ENCODE assay signal across 35 cellular contexts in genomic region chr12:16300706-16301105, GRCh38. TPM values are rescaled to one million over a fixed set of nuclear protein-coding genes. Genes with fewer than 3 reads are reported as not detected.
DNase-seq lines count a peak whose midpoint lies in the region; ATAC-seq and TF ChIP-seq lines count a peak whose summit lies in the region.
"Had no signal": no experiment of that assay in that cellular context is flagged by ENCODE, and none has a peak within 500 bp of the region (broad histone marks: within the 10 kb centered on the region; RNA-seq: fewer than 3 reads in every experiment).

No MANE protein-coding gene starts in this region.

- POLR2A ChIA-PET in activated CD8-positive, alpha-beta T cell treated with anti-CD3 and anti-CD28 coated beads, Interleukin-2, amount 10 ng/mL, durations not matched to agents 7 days and 5 days (lab: Charles Lee): no interaction called here

- H4K20me1 ChIP-seq in neural progenitor cell (ENCODE audit: low read depth): no peaks in the 10 kb centered on the region

- H3F3A ChIP-seq in neural progenitor cell (ENCODE audit: low read depth): no peaks in the 10 kb centered on the region

- H3K9me3 Mint-ChIP-seq in neural progenitor cell: no peaks in the 10 kb centered on the region
- peaks cover 9% of the 10 kb centered on the region for H3K9me3 Mint-ChIP-seq in activated CD8-positive, alpha-beta T cell treated with anti-CD3 and anti-CD28 coated beads, Interleukin-2, amount 10 ng/mL, durations not matched to agents 7 days and 5 days (ENCODE audit: insufficient read depth)

- H3K9ac ChIP-seq in subcutaneous abdominal adipose tissue (ENCODE audit: low read length in 5 of 5): peak overlapping the region in 1 of 5 donors; percentile 32
- no peak overlapping the region for H3K9ac ChIP-seq in neural progenitor cell

- H3K27me3 ChIP-seq in right atrium auricular region (no peaks in the 10 kb centered on the region), subcutaneous abdominal adipose tissue (ENCODE audit: control insufficient read depth in 5 of 5, insufficient read depth in 4 of 5, low read length in 5 of 5) (no peaks in the 10 kb centered on the region), neural progenitor cell (no peaks in the 10 kb centered on the region)
- H3K27me3 ChIP-seq: BE2C, colonic mucosa, hepatocyte, suprapubic skin had no signal

- peak overlapping the region in 1 of 2 donors; percentile 64 for H3K27ac ChIP-seq in right atrium auricular region
- H3K27ac ChIP-seq in subcutaneous abdominal adipose tissue (ENCODE audit: low read depth, low read length): peak overlapping the region; percentile 83
- H3K27ac ChIP-seq in neural progenitor cell: no peak overlapping the region
- H3K27ac ChIP-seq: colonic mucosa, hepatocyte, suprapubic skin had no signal

- H3K36me3 ChIP-seq in right atrium auricular region (no peaks in the 10 kb centered on the region), subcutaneous abdominal adipose tissue (ENCODE audit: control insufficient read depth in 5 of 5, insufficient read depth in 5 of 5, low read length in 5 of 5) (no peaks in the 10 kb centered on the region), neural progenitor cell (no peaks in the 10 kb centered on the region)
- H3K36me3 ChIP-seq: BE2C, colonic mucosa, suprapubic skin had no signal

- H3K27me3 Mint-ChIP-seq in neural progenitor cell (ENCODE audit: insufficient read depth, low read depth): peaks cover 2% of the 10 kb centered on the region
- H3K27me3 Mint-ChIP-seq in activated CD8-positive, alpha-beta T cell treated with anti-CD3 and anti-CD28 coated beads, Interleukin-2, amount 10 ng/mL, durations not matched to agents 7 days and 5 days (ENCODE audit: low read depth): no peaks in the 10 kb centered on the region
- H3K27me3 Mint-ChIP-seq: activated CD4-positive, alpha-beta T cell treated with anti-CD3 and anti-CD28 coated beads for 36 hours; activated naive CD4-positive, alpha-beta T cell treated with anti-CD3 and anti-CD28 coated beads, Interleukin-2, amount 50 U/mL, for 24 hours; naive thymus-derived CD8-positive, alpha-beta T cell; stimulated activated naive B cell treated with anti-CD40 and anti-IgM and Interleukin-4, amounts not matched to agents 10 μg/mL and 1 μg/mL and 100 μg/mL, for 72 hours had no signal

- H3K4me1 Mint-ChIP-seq in neural progenitor cell: no peaks in the 10 kb centered on the region
- H3K4me1 Mint-ChIP-seq in activated CD8-positive, alpha-beta T cell treated with anti-CD3 and anti-CD28 coated beads, Interleukin-2, amount 10 ng/mL, durations not matched to agents 7 days and 5 days (ENCODE audit: low read depth): no peaks in the 10 kb centered on the region
- H3K4me1 Mint-ChIP-seq: activated CD4-positive, alpha-beta T cell treated with anti-CD3 and anti-CD28 coated beads for 36 hours; activated naive CD4-positive, alpha-beta T cell treated with anti-CD3 and anti-CD28 coated beads, Interleukin-2, amount 50 U/mL, for 24 hours; naive thymus-derived CD8-positive, alpha-beta T cell; stimulated activated naive B cell treated with anti-CD40 and anti-IgM and Interleukin-4, amounts not matched to agents 10 μg/mL and 1 μg/mL and 100 μg/mL, for 72 hours had no signal

- H3K27ac Mint-ChIP-seq in neural progenitor cell: no peak overlapping the region
- H3K27ac Mint-ChIP-seq in activated CD8-positive, alpha-beta T cell treated with anti-CD3 and anti-CD28 coated beads, Interleukin-2, amount 10 ng/mL, durations not matched to agents 7 days and 5 days: no peak overlapping the region
- H3K27ac Mint-ChIP-seq: activated CD4-positive, alpha-beta T cell treated with anti-CD3 and anti-CD28 coated beads for 36 hours; activated naive CD4-positive, alpha-beta T cell treated with anti-CD3 and anti-CD28 coated beads, Interleukin-2, amount 50 U/mL, for 24 hours; naive thymus-derived CD8-positive, alpha-beta T cell; stimulated activated naive B cell treated with anti-CD40 and anti-IgM and Interleukin-4, amounts not matched to agents 10 μg/mL and 1 μg/mL and 100 μg/mL, for 72 hours had no signal

- no peak overlapping the region for H3K4me3 Mint-ChIP-seq in neural progenitor cell
- H3K4me3 Mint-ChIP-seq in activated CD8-positive, alpha-beta T cell treated with anti-CD3 and anti-CD28 coated beads, Interleukin-2, amount 10 ng/mL, durations not matched to agents 7 days and 5 days: no peak overlapping the region
- H3K4me3 Mint-ChIP-seq: activated CD4-positive, alpha-beta T cell treated with anti-CD3 and anti-CD28 coated beads for 36 hours; activated naive CD4-positive, alpha-beta T cell treated with anti-CD3 and anti-CD28 coated beads, Interleukin-2, amount 50 U/mL, for 24 hours; naive thymus-derived CD8-positive, alpha-beta T cell; stimulated activated naive B cell treated with anti-CD40 and anti-IgM and Interleukin-4, amounts not matched to agents 10 μg/mL and 1 μg/mL and 100 μg/mL, for 72 hours had no signal

- H3K4me2 ChIP-seq in neural progenitor cell: no peak overlapping the region
- H3K4me2 ChIP-seq: hepatocyte had no signal

- H3K36me3 Mint-ChIP-seq in neural progenitor cell: no peaks in the 10 kb centered on the region
- no peaks in the 10 kb centered on the region for H3K36me3 Mint-ChIP-seq in activated CD8-positive, alpha-beta T cell treated with anti-CD3 and anti-CD28 coated beads, Interleukin-2, amount 10 ng/mL, durations not matched to agents 7 days and 5 days (ENCODE audit: low read depth)
- H3K36me3 Mint-ChIP-seq: activated naive CD4-positive, alpha-beta T cell treated with anti-CD3 and anti-CD28 coated beads, Interleukin-2, amount 50 U/mL, for 24 hours; naive thymus-derived CD8-positive, alpha-beta T cell; stimulated activated naive B cell treated with anti-CD40 and anti-IgM and Interleukin-4, amounts not matched to agents 10 μg/mL and 1 μg/mL and 100 μg/mL, for 72 hours had no signal

- no peak for ATAC-seq in activated CD8-positive, alpha-beta T cell treated with anti-CD3 and anti-CD28 coated beads, Interleukin-2, amount 10 ng/mL, durations not matched to agents 7 days and 5 days
- ATAC-seq: activated CD4-positive, alpha-beta T cell treated with anti-CD3 and anti-CD28 coated beads for 36 hours; naive thymus-derived CD8-positive, alpha-beta T cell; stimulated activated naive B cell treated with anti-CD40 and anti-IgM and Interleukin-4, amounts not matched to agents 10 μg/mL and 1 μg/mL and 100 μg/mL, for 72 hours had no signal

- H3K9me3 ChIP-seq in right atrium auricular region (no peaks in the 10 kb centered on the region), subcutaneous abdominal adipose tissue (ENCODE audit: control insufficient read depth in 5 of 5, low read length in 5 of 5) (no peaks in the 10 kb centered on the region), neural progenitor cell (ENCODE audit: low read depth) (no peaks in the 10 kb centered on the region)
- H3K9me3 ChIP-seq: BE2C, colonic mucosa, suprapubic skin had no signal

- DNase-seq in GM03348 (ENCODE audit: low spot score) (peak; percentile 19), fibroblast of peridontal ligament (ENCODE audit: extremely low read depth) (peak; percentile 8), right atrium auricular region (ENCODE audit: low spot score) (peak; percentile 69), neural progenitor cell (ENCODE audit: low spot score) (no peak), HCEC 1CT (no peak)
- no peak for DNase-seq in activated CD8-positive, alpha-beta T cell treated with anti-CD3 and anti-CD28 coated beads, Interleukin-2, amount 10 ng/mL, durations not matched to agents 7 days and 5 days
- no peak for DNase-seq in NK-92 treated with Interleukin-12 subunit alpha and Interleukin-12 subunit beta, amount 100 ng/mL, for 24 hours (lab: John Stamatoyannopoulos, UW)
- DNase-seq: activated CD4-positive, alpha-beta T cell treated with anti-CD3 and anti-CD28 coated beads for 36 hours; BE2C; colonic mucosa; DMS 273 treated with DMSO at 0.1 percent for 48 hours; effector CD8-positive, alpha-beta T cell; foreskin melanocyte; KG1; naive thymus-derived CD8-positive, alpha-beta T cell; NCI-H1105 treated with DMSO at 0.1 percent for 48 hours; NCI-H1930; NCI-H2171 treated with DMSO at 0.1 percent for 48 hours; NCI-H510A; RPMI8226; small intestine; stimulated activated naive B cell treated with anti-CD40 and anti-IgM and Interleukin-4, amounts not matched to agents 10 μg/mL and 1 μg/mL and 100 μg/mL, for 72 hours had no signal

- TF ChIP-seq CTCF in right atrium auricular region (IDR thresholded peaks at IDR 0.05) (no peak), neural progenitor cell (IDR thresholded peaks at IDR 0.05) (no peak)

- H2AFZ ChIP-seq in neural progenitor cell (replicated peaks): no peak overlapping the region
- H2AFZ ChIP-seq: hepatocyte had no signal

- H3K79me2 ChIP-seq in neural progenitor cell (ENCODE audit: low read depth): no peaks in the 10 kb centered on the region
- H3K79me2 ChIP-seq: hepatocyte had no signal

- H3K4me1 ChIP-seq in right atrium auricular region (no peaks in the 10 kb centered on the region), subcutaneous abdominal adipose tissue (ENCODE audit: control insufficient read depth in 5 of 5, insufficient read depth in 5 of 5, low read length in 5 of 5) (peaks cover 0 to 22% (median 15%) of the 10 kb centered on the region in 5 donors), neural progenitor cell (no peaks in the 10 kb centered on the region)
- H3K4me1 ChIP-seq: BE2C, colonic mucosa, suprapubic skin had no signal

- H3K4me3 ChIP-seq in right atrium auricular region (no peak overlapping the region), subcutaneous abdominal adipose tissue (ENCODE audit: low read depth in 1 of 5, low read length in 5 of 5) (no peak overlapping the region), neural progenitor cell (no peak overlapping the region)
- H3K4me3 ChIP-seq: colonic mucosa, hepatocyte, suprapubic skin had no signal

- CTCF ChIA-PET in activated CD8-positive, alpha-beta T cell treated with anti-CD3 and anti-CD28 coated beads, Interleukin-2, amount 10 ng/mL, durations not matched to agents 7 days and 5 days (lab: Charles Lee): no interaction called here

RNA-seq across cellular contexts. Expression of gene SLC15A5, which starts 23.2 kb away (rescaled TPM):
- total RNA-seq in right atrium auricular region (not detected), neural progenitor cell (ENCODE audit: low replicate concordance) (not detected in 2 replicates)
- not detected for total RNA-seq in activated CD8-positive, alpha-beta T cell treated with anti-CD3 and anti-CD28 coated beads, Interleukin-2, amount 10 ng/mL, durations not matched to agents 7 days and 5 days
- total RNA-seq: A673; activated CD4-positive, alpha-beta T cell treated with anti-CD3 and anti-CD28 coated beads for 36 hours; colonic mucosa; H4; lung microvascular endothelial cell; MCF 10A; mononuclear cell; naive thymus-derived CD8-positive, alpha-beta T cell; OCI-LY7; osteoblast; suprapubic skin; T-helper 2 cell treated with Interferon-gamma antibody and Interleukin-4, amounts not matched to agents 100 ng/mL and 5 ng/mL, for 36 hours; urinary bladder had no signal

RNA-seq across cellular contexts. Expression of gene MGST1, which starts 46.7 kb away (rescaled TPM):
- 100 to 1,000 TPM in 1 of 2 donors, 10 to 100 TPM in 1; 51.5 to 173 TPM for total RNA-seq in right atrium auricular region
- total RNA-seq in neural progenitor cell (ENCODE audit: low replicate concordance): 175 and 238 TPM in 2 replicates
- total RNA-seq in activated CD8-positive, alpha-beta T cell treated with anti-CD3 and anti-CD28 coated beads, Interleukin-2, amount 10 ng/mL, durations not matched to agents 7 days and 5 days: not detected
- total RNA-seq: activated CD4-positive, alpha-beta T cell treated with anti-CD3 and anti-CD28 coated beads for 36 hours; naive thymus-derived CD8-positive, alpha-beta T cell had no signal

Comparison
In these comparisons a context has a peak if more than half of its experiments do, and no peak if none do; other contexts are left out.
1. DNase-seq: peak in GM03348 (single experiment), fibroblast of peridontal ligament (single experiment) and right atrium auricular region (single experiment); none in neural progenitor cell (single experiment), activated CD8-positive, alpha-beta T cell treated with anti-CD3 and anti-CD28 coated beads, Interleukin-2, amount 10 ng/mL, durations not matched to agents 7 days and 5 days (single experiment), NK-92 treated with Interleukin-12 subunit alpha and Interleukin-12 subunit beta, amount 100 ng/mL, for 24 hours (single experiment) and HCEC 1CT (single experiment).
2. RNA of gene MGST1, which starts 46.7 kb away (total RNA-seq): 175 to 238 TPM in neural progenitor cell and 51.5 to 173 TPM in right atrium auricular region; not detected in activated CD8-positive, alpha-beta T cell treated with anti-CD3 and anti-CD28 coated beads, Interleukin-2, amount 10 ng/mL, durations not matched to agents 7 days and 5 days; every median in the first group is over 10 times any median in the second.